Comparison of ENCODE assay signal across 1 cellular context in the genomic region with DNA sequence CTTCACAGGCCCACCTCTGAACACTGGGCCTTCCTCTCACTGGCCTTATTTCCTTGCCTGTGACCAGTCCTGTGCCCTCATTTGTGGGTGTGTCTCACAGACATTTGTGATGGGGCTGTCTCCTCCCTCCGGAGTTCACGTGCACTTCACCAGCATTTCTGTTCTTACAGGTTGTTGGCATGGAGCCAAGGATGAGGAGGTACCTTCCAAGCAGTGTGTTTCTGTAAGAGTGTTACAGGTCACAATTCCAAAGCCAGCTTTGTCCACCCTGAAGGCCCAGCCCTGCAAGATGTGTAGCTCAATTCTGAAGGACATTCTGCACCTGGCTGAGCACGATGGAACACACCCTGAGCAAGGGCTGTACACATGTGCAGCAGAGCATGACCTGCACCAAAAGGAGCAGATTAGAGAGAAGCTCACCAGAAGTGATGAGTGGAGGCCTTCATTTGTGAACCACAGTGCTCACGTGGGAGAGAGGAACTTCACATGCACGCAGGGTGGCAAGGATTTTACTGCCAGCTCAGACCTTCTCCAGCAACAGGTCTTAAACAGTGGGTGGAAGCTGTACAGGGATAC.
TF ChIP-seq lines count a peak whose summit lies in the region.

No MANE protein-coding gene starts in this region.

TF ChIP-seq in IMR-90, 13 proteins besides CTCF, POLR2A, EP300 and RAD21:
- TF ChIP-seq CHD1 (IDR thresholded peaks at IDR 0.05; ENCODE audit: low read depth, low read length) (no peak), RCOR1 (IDR thresholded peaks at IDR 0.05; ENCODE audit: insufficient replicate concordance, low read length) (no peak), FOS (IDR thresholded peaks at IDR 0.05; ENCODE audit: low read depth, low read length) (no peak), MAFK (IDR thresholded peaks at IDR 0.05; ENCODE audit: low read depth, low read length) (no peak), SMC3 (IDR thresholded peaks at IDR 0.05; ENCODE audit: low read depth, low read length) (no peak), MAZ (IDR thresholded peaks at IDR 0.05; ENCODE audit: borderline replicate concordance, low read depth, low read length) (no peak), RFX5 (IDR thresholded peaks at IDR 0.05; ENCODE audit: low read depth, low read length) (no peak), NFE2L2 (IDR thresholded peaks at IDR 0.05; ENCODE audit: low read depth, low read length) (no peak), ELK1 (IDR thresholded peaks at IDR 0.05; ENCODE audit: borderline replicate concordance, low read depth, low read length) (no peak), CEBPB (IDR thresholded peaks at IDR 0.05; ENCODE audit: low read depth, low read length) (no peak), BHLHE40 (IDR thresholded peaks at IDR 0.05; ENCODE audit: low read depth, low read length) (no peak), MXI1 (IDR thresholded peaks at IDR 0.05; ENCODE audit: borderline replicate concordance, low read depth, low read length) (no peak)
